In genomic region chr20:57959018-57959417, GRCh38 we compare ENCODE assay signal across 23 cellular contexts.
DNase-seq lines count a peak whose midpoint lies in the region; ATAC-seq, FAIRE-seq and TF ChIP-seq lines count a peak whose summit lies in the region.
"Had no signal": no experiment of that assay in that cellular context is flagged by ENCODE, and none has a peak within 500 bp of the region (broad histone marks: within the 10 kb centered on the region; RNA-seq: fewer than 3 reads in every experiment).

No MANE protein-coding gene starts in this region.

- no peak for ATAC-seq in GM18873 (IDR thresholded peaks at IDR 0.05; ENCODE audit: low FRiP score, unreplicated experiment)
- ATAC-seq: activated naive CD8-positive, alpha-beta T cell treated with anti-CD3 and anti-CD28 coated beads, Interleukin-2, amount 50 U/mL, for 24 hours; foreskin keratinocyte had no signal

- H3K36me3 ChIP-seq in bronchial epithelial cell (ENCODE audit: control insufficient read depth, insufficient read depth, low read length) (no peaks in the 10 kb centered on the region), sigmoid colon (no peaks in the 10 kb centered on the region)
- H3K36me3 ChIP-seq: left ventricle myocardium inferior had no signal

- H3K27me3 ChIP-seq in bronchial epithelial cell (ENCODE audit: control insufficient read depth, insufficient read depth, low read length) (peaks cover 3% of the 10 kb centered on the region), sigmoid colon (no peaks in the 10 kb centered on the region)

- peak; percentile 28 for FAIRE-seq in bronchial epithelial cell (lab: Jason Lieb, UNC)
- FAIRE-seq: colon, urothelium cell line had no signal

- H3K4me3 ChIP-seq in bronchial epithelial cell (ENCODE audit: low read depth, low read length) = no peak overlapping the region
- H3K4me3 ChIP-seq in sigmoid colon = no peak overlapping the region
- H3K4me3 ChIP-seq: left ventricle myocardium inferior had no signal

- 83 to 90% methylated on average over 12 of the region's 12 CpGs for WGBS in sigmoid colon, 2 donors

- no peak for TF ChIP-seq POLR2A in sigmoid colon (IDR thresholded peaks at IDR 0.05)

- H3K9me3 ChIP-seq in sigmoid colon = no peaks in the 10 kb centered on the region
- H3K9me3 ChIP-seq: left ventricle myocardium inferior had no signal

- peak overlapping the region; percentile 31 to 78 (median 54) for H3K27ac ChIP-seq in sigmoid colon
- H3K27ac ChIP-seq: foreskin keratinocyte, left ventricle myocardium inferior had no signal

- H3K4me1 ChIP-seq in sigmoid colon = peaks cover 0 to 38% (median 17%) of the 10 kb centered on the region in 4 donors
- H3K4me1 ChIP-seq: foreskin keratinocyte had no signal

- peak in 8 of 14 donors; percentile 11 to 78 (median 18) for DNase-seq in C1 segment of cervical spinal cord (lab: John Stamatoyannopoulos, UW)
- no peak for DNase-seq in bronchial epithelial cell (ENCODE audit: low read depth)
- peak; percentile 52 for DNase-seq in mucosa of gallbladder (ENCODE audit: low spot score)
- DNase-seq in sigmoid colon = peak; percentile 71
- DNase-seq in epidermal melanocyte (ENCODE audit: insufficient read length, low spot score) = no peak
- no peak for DNase-seq in NCI-H2029 (lab: John Stamatoyannopoulos, UW)
- no peak for DNase-seq in GDM1 (lab: John Stamatoyannopoulos, UW)
- DNase-seq: activated CD4-positive, alpha-beta T cell treated with anti-CD3 and anti-CD28 coated beads for 1 hour; activated gamma-delta T cell treated with Interleukin-2 at 50 U/mL for 16 hours; activated naive CD8-positive, alpha-beta T cell treated with anti-CD3 and anti-CD28 coated beads, Interleukin-2, amount 50 U/mL, for 24 hours; effector CD8-positive, alpha-beta T cell; erythroblast; foreskin keratinocyte; immature natural killer cell; KG1; left ventricle myocardium inferior; MM.1S; NCI-H1417 treated with DMSO at 0.1 percent for 48 hours; NCI-H526; T-helper 1 cell had no signal

- no peak for TF ChIP-seq EP300 in sigmoid colon (IDR thresholded peaks at IDR 0.05)

- intact Hi-C loops in sigmoid colon (cut with DNase I) = loop anchor here (2.0 kb wide), 1 partner anchor 210 kb away; no protein-coding TSS in a partner anchor

- TF ChIP-seq CTCF in bronchial epithelial cell (IDR thresholded peaks at IDR 0.05; ENCODE audit: insufficient read depth, low read length, severe bottlenecking) = no peak
- TF ChIP-seq CTCF in sigmoid colon (IDR thresholded peaks at IDR 0.05) = no peak

Comparison
In these comparisons a context has a peak if more than half of its experiments do, and no peak if none do; other contexts are left out.
1. DNase-seq: peak in C1 segment of cervical spinal cord (8 of 14), mucosa of gallbladder (single experiment) and sigmoid colon (single experiment); none in bronchial epithelial cell (single experiment), epidermal melanocyte (single experiment), NCI-H2029 (single experiment) and GDM1 (single experiment).